Comparison of ENCODE assay signal across 14 cellular contexts in genomic region chr7:140054751-140055150, GRCh38.
"Had no signal": no experiment of that assay in that cellular context is flagged by ENCODE, and none has a peak within 500 bp of the region (broad histone marks: within the 10 kb centered on the region; RNA-seq: fewer than 3 reads in every experiment).

No MANE protein-coding gene starts in this region.

- H3K4me1 Mint-ChIP-seq: nephron had no signal

- H3K9me3 ChIP-seq: psoas muscle, thoracic aorta had no signal

- H3K27ac ChIP-seq: brain microvascular endothelial cell, dorsolateral prefrontal cortex, psoas muscle, thoracic aorta had no signal

- ATAC-seq: activated CD8-positive, alpha-beta T cell treated with anti-CD3 and anti-CD28 coated beads, Interleukin-2, amount 10 ng/mL, durations not matched to agents 7 days and 5 days; esophagus mucosa; psoas muscle; sciatic nerve; stimulated activated naive CD8-positive, alpha-beta T cell treated with anti-CD3 and anti-CD28 coated beads, Interleukin-15, amount 100 ng/mL, for 72 hours had no signal

- H3K4me3 Mint-ChIP-seq: activated CD8-positive, alpha-beta T cell treated with anti-CD3 and anti-CD28 coated beads, Interleukin-2, amount 10 ng/mL, durations not matched to agents 7 days and 5 days; activated naive CD4-positive, alpha-beta T cell treated with anti-CD3 and anti-CD28 coated beads, Interleukin-2, amount 50 U/mL, for 24 hours; nephron had no signal

- H3K4me1 ChIP-seq: psoas muscle had no signal

- H3K27ac Mint-ChIP-seq: nephron; stimulated activated naive CD8-positive, alpha-beta T cell treated with anti-CD3 and anti-CD28 coated beads, Interleukin-15, amount 100 ng/mL, for 72 hours had no signal

- DNase-seq: activated CD4-positive, alpha-beta T cell treated with anti-CD3 and anti-CD28 coated beads for 1 hour; activated CD8-positive, alpha-beta T cell treated with anti-CD3 and anti-CD28 coated beads, Interleukin-2, amount 10 ng/mL, durations not matched to agents 7 days and 5 days; brain microvascular endothelial cell; cerebellar nuclear complex; dorsolateral prefrontal cortex; glutamatergic neuron; psoas muscle; stimulated activated CD4-positive, alpha-beta T cell treated with anti-CD3 and anti-CD28 coated beads, Interleukin-2, amount 100 ng/mL, for 24 hours; stimulated activated naive CD8-positive, alpha-beta T cell treated with anti-CD3 and anti-CD28 coated beads, Interleukin-15, amount 100 ng/mL, for 72 hours had no signal

- H3K9me3 Mint-ChIP-seq: activated naive CD4-positive, alpha-beta T cell treated with anti-CD3 and anti-CD28 coated beads, Interleukin-2, amount 50 U/mL, for 24 hours; nephron; stimulated activated naive CD8-positive, alpha-beta T cell treated with anti-CD3 and anti-CD28 coated beads, Interleukin-15, amount 100 ng/mL, for 72 hours had no signal

- H3K4me3 ChIP-seq: dorsolateral prefrontal cortex, psoas muscle, thoracic aorta had no signal

- H3K27me3 Mint-ChIP-seq: activated naive CD4-positive, alpha-beta T cell treated with anti-CD3 and anti-CD28 coated beads, Interleukin-2, amount 50 U/mL, for 24 hours; stimulated activated naive CD8-positive, alpha-beta T cell treated with anti-CD3 and anti-CD28 coated beads, Interleukin-15, amount 100 ng/mL, for 72 hours had no signal

- H3K36me3 ChIP-seq: thoracic aorta had no signal

- H3K27me3 ChIP-seq: brain microvascular endothelial cell, dorsolateral prefrontal cortex had no signal
